Comparison of ENCODE assay signal across 8 cellular contexts in the genomic region with DNA sequence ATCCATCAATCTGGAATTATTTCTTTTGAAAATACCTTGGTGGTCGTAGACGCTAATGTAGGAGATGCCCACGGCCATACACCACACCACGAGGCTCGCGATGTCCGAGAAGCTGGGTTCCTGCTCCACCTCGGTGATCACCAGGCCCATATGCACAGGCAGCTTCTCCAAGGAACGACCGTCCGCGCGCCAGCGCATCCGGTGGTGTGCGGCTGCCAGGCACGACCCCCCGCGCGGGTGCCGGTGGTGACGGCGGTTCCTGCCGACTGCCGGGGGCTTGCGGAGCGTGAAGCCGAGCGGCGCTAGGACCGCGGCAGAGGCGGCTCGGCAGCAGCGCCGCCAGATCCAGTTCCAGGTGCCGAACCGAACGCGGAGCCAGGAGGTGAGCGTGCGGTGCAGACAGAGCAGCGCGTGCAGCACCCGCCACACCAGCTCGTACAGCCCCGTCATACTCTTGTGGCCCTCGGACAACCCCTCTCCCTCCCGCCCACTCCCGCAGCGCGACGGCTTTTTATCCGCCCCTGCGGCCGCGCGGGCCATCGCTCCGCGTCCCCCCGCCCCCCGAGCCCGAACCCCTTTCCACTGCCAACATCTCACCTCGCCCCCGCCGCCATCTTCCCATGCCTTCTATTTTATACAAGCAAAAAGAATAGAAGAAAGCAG. TPM values are rescaled to one million over a fixed set of nuclear protein-coding genes. Genes with fewer than 3 reads are reported as not detected.
DNase-seq lines count a peak whose midpoint lies in the region; ATAC-seq and TF ChIP-seq lines count a peak whose summit lies in the region.
"Not testable (repeated sequence)": the region's sequence is repeated elsewhere in the genome, so short reads cannot be mapped to it uniquely, and the experiment has no call there.

No MANE protein-coding gene starts in this region.

- intact Hi-C loops in activated CD8-positive, alpha-beta T cell treated with anti-CD3 and anti-CD28 coated beads for 36 hours (cut with micrococcal nuclease); right cardiac atrium (cut with DNase I); tibial artery (cut with DNase I; ENCODE audit: low total_unique reads): not testable (repeated sequence)

- peak overlapping the region; percentile 58 for H2AFZ ChIP-seq in neuronal stem cell (ENCODE audit: low read length)

- H3K4ac ChIP-seq in neuronal stem cell (ENCODE audit: low read length): not testable (repeated sequence)

- H3K36me3 Mint-ChIP-seq in activated CD8-positive, alpha-beta T cell treated with anti-CD3 and anti-CD28 coated beads for 36 hours (ENCODE audit: low read depth); central memory CD8-positive, alpha-beta T cell (ENCODE audit: insufficient read depth): not testable (repeated sequence)

- peak overlapping the region; percentile 36 for H3K4me3 ChIP-seq in GM12864 (ENCODE audit: low read depth, low read length)
- peak overlapping the region; percentile 48 for H3K4me3 ChIP-seq in right cardiac atrium (ENCODE audit: low read length)
- peak overlapping the region; percentile 45 to 69 for H3K4me3 ChIP-seq in neuronal stem cell (ENCODE audit: low read length in 2 of 2)
- peak overlapping the region; percentile 40 to 47 for H3K4me3 ChIP-seq in tibial artery

- not testable (repeated sequence) for H3K9me3 Mint-ChIP-seq in activated CD8-positive, alpha-beta T cell treated with anti-CD3 and anti-CD28 coated beads for 36 hours; central memory CD8-positive, alpha-beta T cell

- not testable (repeated sequence) for H3K27me3 Mint-ChIP-seq in activated CD8-positive, alpha-beta T cell treated with anti-CD3 and anti-CD28 coated beads for 36 hours; central memory CD8-positive, alpha-beta T cell

- not testable (repeated sequence) for H3K9me3 ChIP-seq in right cardiac atrium (ENCODE audit: control insufficient read depth, low read length); neuronal stem cell (replicated peaks in 1 of 2; ENCODE audit: control insufficient read depth in 2 of 2, insufficient read depth in 1 of 2, low read depth in 1 of 2, low read length in 2 of 2); tibial artery

- H2BK15ac ChIP-seq in neuronal stem cell (ENCODE audit: low read length): not testable (repeated sequence)

- H3K4me1 ChIP-seq in right cardiac atrium (ENCODE audit: control insufficient read depth, insufficient read depth, low read length); neuronal stem cell (ENCODE audit: control insufficient read depth in 2 of 2, insufficient read depth in 1 of 2, low read depth in 1 of 2, low read length in 2 of 2); tibial artery: not testable (repeated sequence)

- peaks cover 15% of the 10 kb centered on the region for H3K4me1 Mint-ChIP-seq in activated CD8-positive, alpha-beta T cell treated with anti-CD3 and anti-CD28 coated beads for 36 hours (ENCODE audit: low read depth)
- H3K4me1 Mint-ChIP-seq in central memory CD8-positive, alpha-beta T cell: not testable (repeated sequence)

- not testable (repeated sequence) for TF ChIP-seq CTCF in GM12864 (IDR thresholded peaks at IDR 0.05; ENCODE audit: low read depth, low read length, missing control alignments); activated CD8-positive, alpha-beta T cell treated with anti-CD3 and anti-CD28 coated beads for 36 hours (IDR thresholded peaks at IDR 0.05); tibial artery (IDR thresholded peaks at IDR 0.05)

- 3% methylated on average over 26 of the region's 67 CpGs for WGBS in right cardiac atrium
- WGBS in neuronal stem cell (ENCODE audit: extremely low coverage in 2 of 2, insufficient read length in 2 of 2, insufficient replicate concordance in 1 of 2), 2 donors: no CpG with 5 or more reads among the region's 67 CpGs

- not testable (repeated sequence) for H4K91ac ChIP-seq in neuronal stem cell (ENCODE audit: low read depth, low read length, poor library complexity)

- H3K4me3 Mint-ChIP-seq in activated CD8-positive, alpha-beta T cell treated with anti-CD3 and anti-CD28 coated beads for 36 hours: peak overlapping the region; percentile 72
- peak overlapping the region; percentile 86 for H3K4me3 Mint-ChIP-seq in central memory CD8-positive, alpha-beta T cell

- not testable (repeated sequence) for H2AK5ac ChIP-seq in neuronal stem cell (ENCODE audit: low read depth, low read length)

- H3K27ac Mint-ChIP-seq in activated CD8-positive, alpha-beta T cell treated with anti-CD3 and anti-CD28 coated beads for 36 hours: peak overlapping the region; percentile 65
- H3K27ac Mint-ChIP-seq in central memory CD8-positive, alpha-beta T cell (ENCODE audit: low read depth): peak overlapping the region; percentile 33

- H2BK120ac ChIP-seq in neuronal stem cell (ENCODE audit: low read depth, low read length): not testable (repeated sequence)

- DNase-seq in GM12864 (ENCODE audit: low read depth); central memory CD8-positive, alpha-beta T cell (ENCODE audit: low spot score in 2 of 2); right cardiac atrium; neuronal stem cell (ENCODE audit: low spot score); tibial artery: not testable (repeated sequence)
- peak in 2 of 3 experiments; percentile 43 to 51 for DNase-seq in NCI-H1417 (lab: John Stamatoyannopoulos, UW)
- peak; percentile 43 for DNase-seq in activated CD8-positive, alpha-beta T cell treated with anti-CD3 and anti-CD28 coated beads for 36 hours

- not testable (repeated sequence) for H3K14ac ChIP-seq in neuronal stem cell (ENCODE audit: low read length)

- not testable (repeated sequence) for H3K4me2 ChIP-seq in neuronal stem cell (ENCODE audit: insufficient read depth, low read length, poor library complexity, severe bottlenecking)

- POLR2A ChIA-PET in activated CD8-positive, alpha-beta T cell treated with anti-CD3 and anti-CD28 coated beads for 36 hours (lab: Charles Lee): not testable (repeated sequence)

- H3K23ac ChIP-seq in neuronal stem cell (ENCODE audit: low read depth, low read length, poor library complexity): not testable (repeated sequence)

- not testable (repeated sequence) for H3K36me3 ChIP-seq in neuronal stem cell (replicated peaks in 1 of 2; ENCODE audit: control insufficient read depth in 2 of 2, insufficient read depth in 2 of 2, low read length in 2 of 2); tibial artery

- not testable (repeated sequence) for H2BK5ac ChIP-seq in neuronal stem cell (ENCODE audit: low read length)

- not testable (repeated sequence) for H3K79me1 ChIP-seq in neuronal stem cell (ENCODE audit: low read depth, low read length)

- H3K9ac ChIP-seq in neuronal stem cell (ENCODE audit: low read depth, low read length, poor library complexity): not testable (repeated sequence)

- H4K8ac ChIP-seq in neuronal stem cell (ENCODE audit: low read depth, low read length): not testable (repeated sequence)

- CTCF ChIA-PET in activated CD8-positive, alpha-beta T cell treated with anti-CD3 and anti-CD28 coated beads for 36 hours (lab: Charles Lee): interaction anchor here (0.8 kb wide), 1 partner anchor 10 kb away, joined by 3 read pairs; no protein-coding TSS in a partner anchor

- not testable (repeated sequence) for H2BK12ac ChIP-seq in neuronal stem cell (ENCODE audit: low read length)

- H3K27me3 ChIP-seq in right cardiac atrium (ENCODE audit: control insufficient read depth, insufficient read depth); neuronal stem cell (ENCODE audit: control insufficient read depth in 3 of 3, insufficient read depth in 3 of 3, low read depth in 1 of 3, low read length in 3 of 3); tibial artery: not testable (repeated sequence)

- H3K27ac ChIP-seq in right cardiac atrium (ENCODE audit: low read length); neuronal stem cell (replicated peaks; ENCODE audit: low read length); tibial artery: not testable (repeated sequence)

- H3K18ac ChIP-seq in neuronal stem cell (ENCODE audit: low read length): not testable (repeated sequence)

- peak; percentile 75 for ATAC-seq in HG02610 (IDR thresholded peaks at IDR 0.05; ENCODE audit: unreplicated experiment)
- peak; percentile 78 for ATAC-seq in activated CD8-positive, alpha-beta T cell treated with anti-CD3 and anti-CD28 coated beads for 36 hours
- ATAC-seq in central memory CD8-positive, alpha-beta T cell (replicated peaks; ENCODE audit: extremely low read depth, poor library complexity, severe bottlenecking): peak; percentile 83
- ATAC-seq in right cardiac atrium: peak; percentile 64 to 73

RNA-seq across cellular contexts. Expression of gene ZNF41, which starts 30.1 kb away (rescaled TPM):
- 10 to 100 TPM; 10.6 TPM for total RNA-seq in activated CD8-positive, alpha-beta T cell treated with anti-CD3 and anti-CD28 coated beads for 36 hours
- total RNA-seq in right cardiac atrium: 10 to 100 TPM; 13.6 to 15.0 (median 14.4) TPM
- 4.6 TPM for polyA plus RNA-seq in right cardiac atrium
- 3.2 TPM for polyA plus RNA-seq in neuronal stem cell (2013, experiment 1 of 2)
- polyA plus RNA-seq in neuronal stem cell (2013, experiment 2 of 2): 2.8 TPM

RNA-seq across cellular contexts. Expression of gene ARAF, which starts 47.8 kb away (rescaled TPM):
- total RNA-seq in activated CD8-positive, alpha-beta T cell treated with anti-CD3 and anti-CD28 coated beads for 36 hours: 10 to 100 TPM; 53.9 to 60.9 TPM
- total RNA-seq in right cardiac atrium: 10 to 100 TPM; 65.9 to 73.2 (median 69.2) TPM
- 33.2 TPM for polyA plus RNA-seq in right cardiac atrium
- 48.0 TPM for polyA plus RNA-seq in neuronal stem cell (2013, experiment 1 of 2)
- 47.8 TPM for polyA plus RNA-seq in neuronal stem cell (2013, experiment 2 of 2)
